ENCODE assay signal across 11 cellular contexts in genomic region chr3:10926831-10927521, GRCh38.
DNase-seq lines count a peak whose midpoint lies in the region; TF ChIP-seq lines count a peak whose summit lies in the region.
"Had no signal": no experiment of that assay in that cellular context is flagged by ENCODE, and none has a peak within 500 bp of the region (broad histone marks: within the 10 kb centered on the region; RNA-seq: fewer than 3 reads in every experiment).

No MANE protein-coding gene starts in this region.

- H3K4me3 ChIP-seq in left ventricle myocardium inferior: no peak overlapping the region
- H3K4me3 ChIP-seq in astrocyte of the spinal cord (ENCODE audit: low read depth, low read length): no peak overlapping the region

- no peaks in the 10 kb centered on the region for H3K36me3 ChIP-seq in left ventricle myocardium inferior

- DNase-seq in cardiac septum (ENCODE audit: low spot score) (peak; percentile 74), left ventricle myocardium inferior (no peak), astrocyte of the spinal cord (ENCODE audit: low read depth, low spot score) (peak; percentile 14), islet precursor cell (peak; percentile 41), ureter (ENCODE audit: low spot score) (peak; percentile 23), glomerular visceral epithelial cell (ENCODE audit: extremely low spot score) (no peak), COR-L47 (lab: John Stamatoyannopoulos, UW) (no peak)
- no peak for DNase-seq in activated CD4-positive, alpha-beta T cell treated with anti-CD3 and anti-CD28 coated beads, Interleukin-2, amount 50 U/mL, for 1 hour
- DNase-seq: activated CD4-positive, alpha-beta T cell treated with anti-CD3 and anti-CD28 coated beads, Interleukin-2, amount 50 U/mL, for 4 hours; NCI-H1417 treated with DMSO at 0.1 percent for 48 hours; NCI-H226 had no signal

- TF ChIP-seq CTCF in left ventricle myocardium inferior (IDR thresholded peaks at IDR 0.05; ENCODE audit: borderline replicate concordance): no peak
- no peak for TF ChIP-seq CTCF in astrocyte of the spinal cord (IDR thresholded peaks at IDR 0.05; ENCODE audit: low read depth, low read length)

- in situ Hi-C loops in astrocyte of the spinal cord (cut with HindIII; ENCODE audit: low sequenced_read_pairs): no loop called here

- peaks cover 34% of the 10 kb centered on the region for H3K27me3 ChIP-seq in left ventricle myocardium inferior (ENCODE audit: low read depth)

- no peaks in the 10 kb centered on the region for H3K4me1 ChIP-seq in left ventricle myocardium inferior

- intact Hi-C loops in cardiac septum (cut with DNase I): no loop called here
- intact Hi-C loops in left ventricle myocardium inferior (cut with micrococcal nuclease): no loop called here

- H3K9me3 ChIP-seq in left ventricle myocardium inferior (replicated peaks): peaks cover 22% of the 10 kb centered on the region

- no peak overlapping the region for H3K27ac ChIP-seq in left ventricle myocardium inferior (replicated peaks)

Comparison
In these comparisons a context has a peak if more than half of its experiments do, and no peak if none do; other contexts are left out.
1. DNase-seq: peak in cardiac septum (single experiment), astrocyte of the spinal cord (single experiment), islet precursor cell (single experiment) and ureter (single experiment); none in left ventricle myocardium inferior (single experiment), activated CD4-positive, alpha-beta T cell treated with anti-CD3 and anti-CD28 coated beads, Interleukin-2, amount 50 U/mL, for 1 hour (single experiment), glomerular visceral epithelial cell (single experiment) and COR-L47 (single experiment).